10 cellular contexts compared by ENCODE assay signal in the genomic region with DNA sequence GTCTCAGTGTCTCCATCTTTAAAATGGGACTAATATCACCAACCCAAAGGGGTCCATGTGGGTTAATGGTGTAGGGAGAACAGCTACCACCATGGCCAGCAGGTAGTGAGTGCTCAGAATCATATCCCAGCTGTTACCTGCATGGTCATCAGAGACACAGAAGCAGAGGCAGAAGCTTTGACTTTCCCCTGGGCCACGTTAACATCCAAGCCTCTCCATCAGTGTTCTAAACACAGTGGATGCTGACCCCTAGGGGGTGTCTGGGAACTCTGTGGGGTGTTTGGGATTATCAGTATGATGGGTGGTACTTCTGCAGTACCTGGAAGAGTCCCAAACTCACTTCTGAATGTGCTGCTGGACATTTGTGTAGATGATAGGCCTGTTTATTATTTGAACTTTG.
DNase-seq lines count a peak whose midpoint lies in the region; TF ChIP-seq lines count a peak whose summit lies in the region.
"Had no signal": no experiment of that assay in that cellular context is flagged by ENCODE, and none has a peak within 500 bp of the region (broad histone marks: within the 10 kb centered on the region; RNA-seq: fewer than 3 reads in every experiment).

No MANE protein-coding gene starts in this region.

- no peak for TF ChIP-seq POLR2A in testis (IDR thresholded peaks at IDR 0.05)

- intact Hi-C loops in testis (cut with DNase I; ENCODE audit: low total_unique reads), result no loop called here

- H3K27ac ChIP-seq in testis, result no peak overlapping the region
- H3K27ac ChIP-seq: VCaP had no signal

- H3K9me3 ChIP-seq in testis, result no peaks in the 10 kb centered on the region

- H3K4me3 ChIP-seq in GM12875 (ENCODE audit: low read depth, low read length) (no peak overlapping the region), fibroblast of the aortic adventitia (ENCODE audit: low read depth, low read length) (no peak overlapping the region), testis (no peak overlapping the region)

- no peaks in the 10 kb centered on the region for H3K36me3 ChIP-seq in testis (ENCODE audit: low read depth, missing control alignments)

- DNase-seq in GM20000 (ENCODE audit: low spot score) (peak; percentile 23), HT1080 (ENCODE audit: low read depth) (peak; percentile 26), fibroblast of the aortic adventitia (ENCODE audit: low read depth) (peak; percentile 24), AG20443 (ENCODE audit: low spot score) (no peak), superior temporal gyrus (ENCODE audit: extremely low spot score) (no peak), testis (no peak), activated T-cell treated with anti-CD3 and anti-CD28 coated beads for 4 hours (no peak)
- DNase-seq: NCI-H1436 treated with DMSO at 0.1 percent for 48 hours had no signal

- H3K4me1 ChIP-seq in testis, result no peaks in the 10 kb centered on the region

- H3K27me3 ChIP-seq in testis, result no peaks in the 10 kb centered on the region

- TF ChIP-seq CTCF in GM12875 (IDR thresholded peaks at IDR 0.05; ENCODE audit: borderline replicate concordance, insufficient read depth, low read depth, low read length) (peak; percentile 33; the same call in 1 of the 2 replicates), GM20000 (IDR thresholded peaks at IDR 0.05; ENCODE audit: extremely low read depth, missing control alignments) (no peak), fibroblast of the aortic adventitia (IDR thresholded peaks at IDR 0.05; ENCODE audit: insufficient read depth, low read length) (peak; percentile 14), testis (IDR thresholded peaks at IDR 0.05) (no peak)

- WGBS in testis, 2 donors, result 82 to 87% methylated on average over 1 of the region's 1 CpG

Comparison
In these comparisons a context has a peak if more than half of its experiments do, and no peak if none do; other contexts are left out.
1. CTCF ChIP-seq: peak in GM12875 (single experiment) and fibroblast of the aortic adventitia (single experiment); none in GM20000 (single experiment) and testis (0 of 3).
2. DNase-seq: peak in GM20000 (single experiment), HT1080 (single experiment) and fibroblast of the aortic adventitia (single experiment); none in AG20443 (single experiment), superior temporal gyrus (single experiment), testis (single experiment) and activated T-cell treated with anti-CD3 and anti-CD28 coated beads for 4 hours (single experiment).